21 cellular contexts compared by ENCODE assay signal in genomic region chr15:56272474-56272873, GRCh38. TPM values are rescaled to one million over a fixed set of nuclear protein-coding genes. Genes with fewer than 3 reads are reported as not detected.
DNase-seq lines count a peak whose midpoint lies in the region; ATAC-seq, FAIRE-seq and TF ChIP-seq lines count a peak whose summit lies in the region.
"Had no signal": no experiment of that assay in that cellular context is flagged by ENCODE, and none has a peak within 500 bp of the region (broad histone marks: within the 10 kb centered on the region; RNA-seq: fewer than 3 reads in every experiment).

No MANE protein-coding gene starts in this region.

- H3K4me1 ChIP-seq in K562 (replicated peaks in 1 of 2; ENCODE audit: control insufficient read depth in 2 of 2, insufficient read depth in 2 of 2, low read length in 2 of 2) = no peaks in the 10 kb centered on the region

- in situ Hi-C loops in K562 (cut with MboI) = no loop called here

- no peaks in the 10 kb centered on the region for H3K9me3 ChIP-seq in K562 (replicated peaks; ENCODE audit: control insufficient read depth, insufficient read depth, low read depth, low read length)

- BruUV-seq in K562 (replicated peaks; lab: Mats Ljungman, UMichigan) = no TSS peak

- H4K20me1 ChIP-seq in K562 (replicated peaks; ENCODE audit: control insufficient read depth, insufficient read depth, low read length) = no peaks in the 10 kb centered on the region

- no peaks in the 10 kb centered on the region for H3K36me3 ChIP-seq in K562 (ENCODE audit: control insufficient read depth, insufficient read depth, low read length)

- TF ChIP-seq CTCF in HL-60 (IDR thresholded peaks at IDR 0.05; ENCODE audit: insufficient read depth, low read length) (no peak), NB4 (IDR thresholded peaks at IDR 0.05; ENCODE audit: low read depth, low read length) (no peak), K562 (IDR thresholded peaks at IDR 0.05 in 2 of 3, conservative IDR thresholded peaks at IDR 0.05 in 1 of 3; ENCODE audit: insufficient read depth in 2 of 3, low read depth in 1 of 3, low read length in 3 of 3) (no peak)

- TF ChIP-seq RAD21 in K562 (CRISPR knock-in tag; conservative IDR thresholded peaks at IDR 0.05 in 1 of 2, IDR thresholded peaks at IDR 0.05 in 1 of 2) = no peak

- CTCF ChIA-PET in K562 (lab: Yijun Ruan, JAX; ENCODE audit: low intra/inter-chr PET ratio) = no interaction called here

- no peak overlapping the region for H2AFZ ChIP-seq in K562 (ENCODE audit: low read depth, low read length)

- no peaks in the 10 kb centered on the region for H3K79me2 ChIP-seq in K562 (ENCODE audit: control insufficient read depth, insufficient read depth, low read length)

- H3K27ac ChIP-seq in HL-60 (replicated peaks) (peak overlapping the region; percentile 20), K562 (ENCODE audit: extremely low read depth, low read depth, low read length) (no peak overlapping the region)

- H3K27me3 ChIP-seq in HL-60 (ENCODE audit: insufficient read depth, poor library complexity, severe bottlenecking) (no peaks in the 10 kb centered on the region), K562 (ENCODE audit: control insufficient read depth in 2 of 2, insufficient read depth in 2 of 2, low read length in 2 of 2) (no peaks in the 10 kb centered on the region)

- FAIRE-seq in K562 (lab: Jason Lieb, UNC) = no peak
- FAIRE-seq: HTR-8/SVneo had no signal

- no peak overlapping the region for H3K4me2 ChIP-seq in K562 (ENCODE audit: insufficient read depth, low read length)

- H3K4me3 ChIP-seq in HL-60 (replicated peaks; ENCODE audit: insufficient read depth, low read length) (no peak overlapping the region), NB4 (ENCODE audit: low read depth, low read length) (no peak overlapping the region), K562 (no peak overlapping the region)

- DNase-seq in EH (ENCODE audit: low read depth) (peak; percentile 6), HL-60 (ENCODE audit: low read depth in 1 of 2, low spot score in 1 of 2) (peak in 1 of 2 experiments; percentile 23), NB4 (ENCODE audit: low read depth) (peak; percentile 35), K562 (ENCODE audit: extremely low read depth in 1 of 4, low spot score in 3 of 4) (no peak), H4 (ENCODE audit: low spot score) (no peak), GDM1 (lab: John Stamatoyannopoulos, UW) (no peak)
- DNase-seq: ACHN; C1 segment of cervical spinal cord; CD8-positive, alpha-beta T cell; GF-D8; H7; HFFc6; NCI-H1092 treated with DMSO at 0.1 percent for 48 hours; NCI-H146; NCI-H2081; NCI-H446; NCI-H526 treated with DMSO at 0.1 percent for 48 hours; T1000 had no signal

- TF ChIP-seq POLR2A in NB4 (IDR thresholded peaks at IDR 0.05; ENCODE audit: extremely low read depth, insufficient read length) = no peak
- no peak for TF ChIP-seq POLR2A in K562 (conservative IDR thresholded peaks at IDR 0.05)

- H3K9ac ChIP-seq in K562 (ENCODE audit: insufficient read depth in 1 of 2, low read depth in 2 of 2, low read length in 2 of 2) = no peak overlapping the region

- POLR2A ChIA-PET in K562 (lab: Yijun Ruan, JAX) = no interaction called here

- 16% methylated on average over 1 of the region's 1 CpG for WGBS in K562 (ENCODE audit: insufficient coverage, low coverage, missing lambda C conversion rate)

- ATAC-seq in K562 = no peak
- ATAC-seq in GM18858 (IDR thresholded peaks at IDR 0.05; ENCODE audit: unreplicated experiment) = no peak
- ATAC-seq: CD8-positive, alpha-beta T cell; Panc1 had no signal

- intact Hi-C loops in K562 (cut with micrococcal nuclease) = no loop called here

- TF ChIP-seq EP300 in K562 (IDR thresholded peaks at IDR 0.05; ENCODE audit: low read length) = no peak

- no peaks in the 10 kb centered on the region for H3K9me1 ChIP-seq in K562 (ENCODE audit: control insufficient read depth, insufficient read depth, low read length)

TF ChIP-seq in K562, 482 proteins besides CTCF, POLR2A, EP300 and RAD21 (continues in another document):
- TF ChIP-seq NFE2 (IDR thresholded peaks at IDR 0.05; ENCODE audit: low read depth) (0 out of 2 replicates have a peak, but pooled peaks have one; percentile 37), CTCFL (IDR thresholded peaks at IDR 0.05; ENCODE audit: borderline replicate concordance, insufficient read depth, low read depth, low read length, poor library complexity, severe bottlenecking) (no peak)

RNA-seq across cellular contexts. Expression of gene RFX7, which starts 28.8 kb away (rescaled TPM):
- total RNA-seq in K562 (2011; cell fraction: chromatin; rRNA removed; ENCODE audit: low replicate concordance) = 4.1 and 13.8 TPM in 2 replicates
- total RNA-seq in K562 (2011; cell fraction: nucleolus; rRNA removed) = 1.8 and 3.0 TPM in 2 replicates
- 5.7 and 7.4 TPM in 2 replicates for total RNA-seq in K562 (2011; cell fraction: nucleoplasm; rRNA removed)
- 4.0 and 4.3 TPM in 2 replicates for total RNA-seq in K562 (2014; rRNA removed)
- 5.8 and 7.1 TPM in 2 replicates for total RNA-seq in K562 (2014; rRNA removed; fragmentation: Illumina TruSeq; extraction: Trizol)
- total RNA-seq in K562 (2015; rRNA removed; fragmentation: Illumina TruSeq; extraction: Trizol) = 6.0 and 6.3 TPM in 2 replicates
- 17.2 and 17.9 TPM in 2 replicates for total RNA-seq in K562 (2021)
- 7.0 and 8.9 TPM in 2 replicates for polyA plus RNA-seq in K562 (2011; rRNA removed)
- 5.5 and 7.5 TPM in 2 replicates for polyA plus RNA-seq in K562 (2011; cell fraction: cytosol; rRNA removed)
- 16.0 and 18.1 TPM in 2 replicates for polyA plus RNA-seq in K562 (2011; cell fraction: nucleus; rRNA removed)
- 8.3 and 10.7 TPM in 2 replicates for polyA plus RNA-seq in K562 (2012)
- polyA plus RNA-seq in K562 (2014; fragmentation: Illumina TruSeq; extraction: Trizol) = 13.5 and 16.3 TPM in 2 replicates
- polyA plus RNA-seq in K562 (2014; fragmentation: Nextera tagmentation; extraction: Ambion mirVana) = 1 to 10 TPM; 2.4 to 3.0 TPM
- polyA plus RNA-seq in K562 (2014; rRNA removed) = 5.5 and 6.4 TPM in 2 replicates
- polyA minus RNA-seq in K562 (2011; rRNA and poly(A)+ RNA removed) = 19.5 and 26.2 TPM in 2 replicates
- 13.1 TPM in 2 replicates for polyA minus RNA-seq in K562 (2011; cell fraction: cytosol; rRNA and poly(A)+ RNA removed)
- polyA minus RNA-seq in K562 (2011; cell fraction: nucleus; rRNA and poly(A)+ RNA removed) = 3.6 and 8.1 TPM in 2 replicates
- total RNA-seq in H4 (2014; rRNA removed; shearing (Covaris generic)) = 4.1 and 4.9 TPM in 2 replicates

Comparison
In these comparisons a context has a peak if more than half of its experiments do, and no peak if none do; other contexts are left out.
1. DNase-seq: peak in EH (single experiment) and NB4 (single experiment); none in K562 (0 of 4), H4 (single experiment) and GDM1 (single experiment).